9 cellular contexts compared by ENCODE assay signal in the genomic region with DNA sequence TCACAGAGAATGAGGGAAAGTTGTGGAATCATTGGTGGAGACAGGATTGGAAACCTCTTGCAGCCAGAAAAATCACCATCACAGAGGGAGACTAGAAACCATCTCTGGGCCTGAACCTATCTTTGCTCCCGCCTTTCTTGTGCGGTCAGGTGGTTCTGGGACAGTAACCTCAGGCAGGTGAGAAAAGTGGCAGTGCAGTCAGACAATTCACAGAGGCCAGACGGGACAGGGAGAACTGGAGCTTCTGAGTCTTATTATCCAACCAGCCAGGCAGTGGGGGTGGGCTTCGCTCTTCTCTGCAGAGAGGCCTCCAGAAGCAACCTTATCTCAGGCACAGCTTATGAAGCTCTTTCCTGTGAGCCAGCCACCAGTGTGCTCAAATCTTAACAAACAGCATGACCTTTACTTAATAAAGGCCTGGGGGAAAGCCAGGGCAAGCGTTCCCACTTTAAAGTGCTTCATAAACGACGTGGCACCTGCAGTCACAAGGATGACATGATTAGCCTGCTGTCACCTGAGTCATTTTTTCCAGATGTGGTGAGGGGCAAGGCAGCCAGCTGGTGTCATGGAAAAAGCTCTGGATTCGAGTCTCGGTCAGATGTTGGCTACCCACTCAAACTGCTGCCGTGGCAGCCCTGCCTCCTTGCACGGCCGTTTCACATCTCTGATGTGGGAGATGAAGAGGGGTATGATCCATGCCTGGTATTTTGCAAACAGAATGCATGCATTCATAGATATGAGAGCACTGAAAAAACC.
A peak's percentile ranks its signal among the peaks of the same experiment; 100 is the strongest.
DNase-seq lines count a peak whose midpoint lies in the region; ATAC-seq and TF ChIP-seq lines count a peak whose summit lies in the region.
"Had no signal": no experiment of that assay in that cellular context is flagged by ENCODE, and none has a peak within 500 bp of the region (broad histone marks: within the 10 kb centered on the region; RNA-seq: fewer than 3 reads in every experiment).

No MANE protein-coding gene starts in this region.

- no peaks in the 10 kb centered on the region for H3K36me3 Mint-ChIP-seq in type B pancreatic cell

- H3K27me3 ChIP-seq in mesenchymal stem cell (ENCODE audit: control insufficient read depth in 1 of 2, insufficient read depth in 1 of 2, low read length in 2 of 2) (peaks cover 0 to 5% of the 10 kb centered on the region in 2 experiments), mammary epithelial cell (ENCODE audit: insufficient read depth, low read length) (no peaks in the 10 kb centered on the region)

- H3K9ac ChIP-seq in mesenchymal stem cell (ENCODE audit: low read length) (no peak overlapping the region), mammary epithelial cell (ENCODE audit: insufficient read depth, low read length) (no peak overlapping the region)

- H3K36me3 ChIP-seq in mesenchymal stem cell (ENCODE audit: control insufficient read depth in 1 of 2, insufficient read depth in 2 of 2, low read depth in 1 of 2, low read length in 2 of 2) (no peaks in the 10 kb centered on the region), mammary epithelial cell (ENCODE audit: insufficient read depth, low read length) (no peaks in the 10 kb centered on the region)

- no peaks in the 10 kb centered on the region for H3K9me3 ChIP-seq in mesenchymal stem cell (ENCODE audit: control insufficient read depth, low read length)
- no peaks in the 10 kb centered on the region for H3K9me3 ChIP-seq in mammary epithelial cell (replicated peaks; ENCODE audit: insufficient read depth, low read length)

- H3K27me3 Mint-ChIP-seq in type B pancreatic cell: no peaks in the 10 kb centered on the region

- intact Hi-C loops in Right ventricle myocardium superior (cut with DNase I) (no loop called here), cardiac septum (cut with DNase I) (no loop called here), mammary epithelial cell (cut with micrococcal nuclease) (no loop called here)

- BruUV-seq in mammary epithelial cell (replicated peaks; lab: Mats Ljungman, UMichigan): no TSS peak

- peak overlapping the region; percentile 97 to 99 for H2BK12ac ChIP-seq in mesenchymal stem cell (ENCODE audit: low read length in 2 of 2)

- H3K4me3 Mint-ChIP-seq in type B pancreatic cell: no peak overlapping the region

- CTCF ChIA-PET in mammary epithelial cell (lab: Charles Lee; ENCODE audit: low non-redundant PET): interaction anchor here (0.6 kb wide), 1 partner anchor 312 kb away, joined by 3 read pairs; no protein-coding TSS in a partner anchor

- H3K4me2 ChIP-seq in mesenchymal stem cell (ENCODE audit: low read length, poor library complexity, severe bottlenecking) (no peak overlapping the region), mammary epithelial cell (ENCODE audit: insufficient read depth, low read depth, low read length) (no peak overlapping the region)

- H3K23ac ChIP-seq in mesenchymal stem cell (ENCODE audit: low read length in 2 of 2): no peak overlapping the region

- H3K79me1 ChIP-seq in mesenchymal stem cell (replicated peaks; ENCODE audit: low read length, poor library complexity, severe bottlenecking): no peaks in the 10 kb centered on the region

- no peaks in the 10 kb centered on the region for H4K20me1 ChIP-seq in mammary epithelial cell (ENCODE audit: insufficient read depth, low read length)

- H2BK120ac ChIP-seq in mesenchymal stem cell (ENCODE audit: low read depth, low read length): peak overlapping the region; percentile 74

- no peak for TF ChIP-seq CTCF in type B pancreatic cell (conservative IDR thresholded peaks at IDR 0.05)
- no peak for TF ChIP-seq CTCF in mammary epithelial cell (conservative IDR thresholded peaks at IDR 0.05 in 1 of 2, IDR thresholded peaks at IDR 0.05 in 1 of 2; ENCODE audit: extremely low read depth in 1 of 2, insufficient read depth in 1 of 2, low read depth in 1 of 2, low read length in 2 of 2)

- dilution Hi-C loops in mammary epithelial cell (cut with HindIII; ENCODE audit: low sequenced_read_pairs): no loop called here

- in situ Hi-C loops in mammary epithelial cell (cut with MboI; ENCODE audit: low sequenced_read_pairs in 2 of 2): no loop called here

- H3K4me3 ChIP-seq in mesenchymal stem cell (ENCODE audit: insufficient read depth in 1 of 2, low read depth in 1 of 2, low read length in 2 of 2): no peak overlapping the region
- no peak overlapping the region for H3K4me3 ChIP-seq in mammary epithelial cell (replicated peaks in 1 of 3; ENCODE audit: insufficient read depth in 1 of 3, low read depth in 2 of 3, low read length in 3 of 3)

- H2BK15ac ChIP-seq in mesenchymal stem cell (ENCODE audit: low read depth, poor library complexity, severe bottlenecking): peak overlapping the region; percentile 71

- peak overlapping the region; percentile 88 to 95 for H3K18ac ChIP-seq in mesenchymal stem cell (ENCODE audit: low read depth in 1 of 2, low read length in 2 of 2)

- H3K4me1 ChIP-seq in mesenchymal stem cell (ENCODE audit: control insufficient read depth, insufficient read depth, low read depth, low read length) (peaks cover 28% of the 10 kb centered on the region), mammary epithelial cell (ENCODE audit: insufficient read depth, low read length) (peaks cover 15% of the 10 kb centered on the region)

- peaks cover 55% of the 10 kb centered on the region for H3K4me1 Mint-ChIP-seq in type B pancreatic cell (ENCODE audit: unreplicated experiment)

- peak overlapping the region; percentile 93 for H4K8ac ChIP-seq in mesenchymal stem cell (ENCODE audit: low read length)

- H3K4ac ChIP-seq in mesenchymal stem cell (ENCODE audit: low read depth in 1 of 2, low read length in 2 of 2): peak overlapping the region; percentile 50 to 62

- H2BK5ac ChIP-seq in mesenchymal stem cell (ENCODE audit: low read depth, low read length, poor library complexity, severe bottlenecking): no peak overlapping the region

- H2AK5ac ChIP-seq in mesenchymal stem cell (ENCODE audit: low read length, severe bottlenecking): peak overlapping the region; percentile 42

- H3K27ac Mint-ChIP-seq in type B pancreatic cell: peak overlapping the region; percentile 24

- H2AFZ ChIP-seq in mesenchymal stem cell (ENCODE audit: low read depth, low read length) (no peak overlapping the region), mammary epithelial cell (ENCODE audit: low read depth, low read length) (no peak overlapping the region)

- peak; percentile 36 for ATAC-seq in Right ventricle myocardium superior (ENCODE audit: poor library complexity)

- 75% methylated on average over 12 of the region's 12 CpGs for WGBS in mesenchymal stem cell
- 91% methylated on average over 12 of the region's 12 CpGs for WGBS in mammary epithelial cell (ENCODE audit: low coverage, missing lambda C conversion rate)

- DNase-seq in Right ventricle myocardium superior: no peak
- no peak for DNase-seq in cardiac septum (ENCODE audit: low spot score)
- DNase-seq in activated CD8-positive, alpha-beta memory T cell treated with anti-CD3 and anti-CD28 coated beads, Interleukin-2, amount 50 U/mL, for 1 hour (ENCODE audit: extremely low read depth): peak; percentile 56
- peak; percentile 48 for DNase-seq in mesenchymal stem cell
- DNase-seq in type B pancreatic cell (ENCODE audit: extremely low spot score, unreplicated experiment): no peak
- DNase-seq in globus pallidus (ENCODE audit: low spot score): no peak
- DNase-seq in anterior cingulate cortex (lab: John Stamatoyannopoulos, UW): no peak
- no peak for DNase-seq in mammary epithelial cell
- DNase-seq: cerebellar nuclear complex had no signal

- H3K27ac ChIP-seq in mesenchymal stem cell (ENCODE audit: low read length, poor library complexity, severe bottlenecking): no peak overlapping the region
- H3K27ac ChIP-seq in mammary epithelial cell (ENCODE audit: insufficient read depth, low read depth, low read length): no peak overlapping the region

- no peaks in the 10 kb centered on the region for H3K79me2 ChIP-seq in mammary epithelial cell (ENCODE audit: insufficient read depth, low read length)

- H4K91ac ChIP-seq in mesenchymal stem cell (ENCODE audit: low read length): peak overlapping the region; percentile 98

- H3K9me3 Mint-ChIP-seq in type B pancreatic cell: peaks cover 9% of the 10 kb centered on the region

- H3K14ac ChIP-seq in mesenchymal stem cell (ENCODE audit: low read length in 2 of 2): no peak overlapping the region

Comparison
In these comparisons a context has a peak if more than half of its experiments do, and no peak if none do; other contexts are left out.
1. DNase-seq: peak in activated CD8-positive, alpha-beta memory T cell treated with anti-CD3 and anti-CD28 coated beads, Interleukin-2, amount 50 U/mL, for 1 hour (single experiment) and mesenchymal stem cell (single experiment); none in Right ventricle myocardium superior (single experiment), cardiac septum (single experiment), type B pancreatic cell (single experiment), globus pallidus (single experiment), anterior cingulate cortex (0 of 58) and mammary epithelial cell (single experiment).